ENCODE assay signal across 11 cellular contexts in the genomic region with DNA sequence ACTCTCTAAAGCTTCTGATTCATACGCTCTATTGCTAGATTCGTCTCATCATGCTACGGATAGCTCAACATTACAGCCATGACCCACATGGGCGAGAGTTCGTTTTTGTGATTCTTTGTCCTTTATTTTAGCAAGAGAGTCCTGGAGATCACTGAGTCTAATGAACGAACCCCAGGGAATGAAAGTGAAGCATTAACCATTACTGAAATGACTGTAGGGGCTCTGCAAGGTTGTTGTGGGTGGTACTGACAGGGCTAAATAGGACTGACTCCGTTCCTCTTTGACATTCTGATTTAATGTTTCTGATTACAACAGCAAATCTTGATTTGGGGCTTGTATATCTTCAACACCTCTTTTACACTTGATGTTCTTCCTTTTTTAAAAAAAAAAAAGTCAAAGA. TPM values are rescaled to one million over a fixed set of nuclear protein-coding genes. Genes with fewer than 3 reads are reported as not detected.
DNase-seq lines count a peak whose midpoint lies in the region; ATAC-seq lines count a peak whose summit lies in the region.
"Had no signal": no experiment of that assay in that cellular context is flagged by ENCODE, and none has a peak within 500 bp of the region (broad histone marks: within the 10 kb centered on the region; RNA-seq: fewer than 3 reads in every experiment).

No MANE protein-coding gene starts in this region.

- no peaks in the 10 kb centered on the region for H3K9me3 Mint-ChIP-seq in stimulated activated naive CD8-positive, alpha-beta T cell treated with anti-CD3 and anti-CD28 coated beads, Interleukin-15, amount 100 ng/mL, for 72 hours

- peak overlapping the region; percentile 90 to 97 for H3K27ac Mint-ChIP-seq in stimulated activated naive CD8-positive, alpha-beta T cell treated with anti-CD3 and anti-CD28 coated beads, Interleukin-15, amount 100 ng/mL, for 72 hours
- H3K27ac Mint-ChIP-seq: B cell had no signal

- peaks cover 34% of the 10 kb centered on the region for H3K4me1 Mint-ChIP-seq in stimulated activated naive CD8-positive, alpha-beta T cell treated with anti-CD3 and anti-CD28 coated beads, Interleukin-15, amount 100 ng/mL, for 72 hours

- H3K4me3 Mint-ChIP-seq in stimulated activated naive CD8-positive, alpha-beta T cell treated with anti-CD3 and anti-CD28 coated beads, Interleukin-15, amount 100 ng/mL, for 72 hours, result peak overlapping the region; percentile 4 to 60
- H3K4me3 Mint-ChIP-seq: B cell had no signal

- ATAC-seq in GM21737 (IDR thresholded peaks at IDR 0.05; ENCODE audit: unreplicated experiment), result peak; percentile 71
- peak; percentile 51 for ATAC-seq in HG03460 (IDR thresholded peaks at IDR 0.05; ENCODE audit: unreplicated experiment)
- ATAC-seq in stimulated activated naive CD8-positive, alpha-beta T cell treated with anti-CD3 and anti-CD28 coated beads, Interleukin-15, amount 100 ng/mL, for 72 hours, result peak; percentile 97

- DNase-seq in stimulated activated CD4-positive, alpha-beta T cell treated with anti-CD3 and anti-CD28 coated beads, Interleukin-15, amount 100 ng/mL, for 24 hours, result peak; percentile 25
- no peak for DNase-seq in stimulated activated CD4-positive, alpha-beta T cell treated with anti-CD3 and anti-CD28 coated beads, Interleukin-4, amount 100 ng/mL, for 4 hours
- peak in 1 of 2 donors; percentile 39 for DNase-seq in stimulated activated naive CD8-positive, alpha-beta T cell treated with anti-CD3 and anti-CD28 coated beads, Interleukin-15, amount 100 ng/mL, for 72 hours
- DNase-seq in mucosa of gallbladder (ENCODE audit: low spot score), result no peak
- DNase-seq in T-helper 9 cell, result no peak
- DNase-seq in NCI-H146 treated with DMSO at 0.1 percent for 48 hours (lab: John Stamatoyannopoulos, UW; ENCODE audit: unreplicated experiment), result no peak
- DNase-seq: NCI-H524 had no signal

- H3K27me3 Mint-ChIP-seq in stimulated activated naive CD8-positive, alpha-beta T cell treated with anti-CD3 and anti-CD28 coated beads, Interleukin-15, amount 100 ng/mL, for 72 hours, result no peaks in the 10 kb centered on the region
- H3K27me3 Mint-ChIP-seq: B cell had no signal

RNA-seq across cellular contexts. Expression of a gene that starts 13.7 kb away (rescaled TPM):
- total RNA-seq in mucosa of gallbladder, result 79.2 TPM

RNA-seq across cellular contexts. Expression of a gene that starts 42.7 kb away (rescaled TPM):
- total RNA-seq in mucosa of gallbladder, result 2.0 TPM
- total RNA-seq: kidney epithelial cell had no signal
